Comparison of ENCODE assay signal across 1 cellular context in genomic region chr11:75673977-75674582, GRCh38.
A peak's percentile ranks its signal among the peaks of the same experiment; 100 is the strongest.
TF ChIP-seq lines count a peak whose summit lies in the region.

No MANE protein-coding gene starts in this region.

TF ChIP-seq in HepG2, 621 proteins besides CTCF, POLR2A, EP300 and RAD21:
- no peak for TF ChIP-seq ZNF513 (CRISPR knock-in tag; conservative IDR thresholded peaks at IDR 0.05)
- TF ChIP-seq KDM1A (CRISPR knock-in tag; IDR thresholded peaks at IDR 0.05): no peak
- TF ChIP-seq ZNF556 (CRISPR knock-in tag; IDR thresholded peaks at IDR 0.05; ENCODE audit: borderline replicate concordance): no peak
- TF ChIP-seq MEF2D (CRISPR knock-in tag; IDR thresholded peaks at IDR 0.05): no peak
- TF ChIP-seq PHF20 (CRISPR knock-in tag; IDR thresholded peaks at IDR 0.05): no peak
- TF ChIP-seq SMARCC2 (IDR thresholded peaks at IDR 0.05): no peak
- TF ChIP-seq ATF7-NPFF (CRISPR knock-in tag; IDR thresholded peaks at IDR 0.05; ENCODE audit: low read depth): no peak
- no peak for TF ChIP-seq JUND (CRISPR knock-in tag; IDR thresholded peaks at IDR 0.05)
- TF ChIP-seq ZNF572 (CRISPR knock-in tag; IDR thresholded peaks at IDR 0.05): no peak
- 0 out of 2 replicates have a peak, but pooled peaks have one; percentile 58 for TF ChIP-seq ZNF20 (CRISPR knock-in tag; IDR thresholded peaks at IDR 0.05)
- no peak for TF ChIP-seq FIP1L1 (IDR thresholded peaks at IDR 0.05; ENCODE audit: borderline replicate concordance, insufficient read depth, low read depth, low read length)
- no peak for TF ChIP-seq ZNF841 (CRISPR knock-in tag; IDR thresholded peaks at IDR 0.05; ENCODE audit: borderline replicate concordance)
- no peak for TF ChIP-seq WIZ (CRISPR knock-in tag; IDR thresholded peaks at IDR 0.05)
- TF ChIP-seq E2F1 (CRISPR knock-in tag; IDR thresholded peaks at IDR 0.05): no peak
- TF ChIP-seq ZKSCAN8 (CRISPR knock-in tag; IDR thresholded peaks at IDR 0.05; ENCODE audit: borderline replicate concordance): no peak
- TF ChIP-seq NFYC (CRISPR knock-in tag; IDR thresholded peaks at IDR 0.05): peak; percentile 43
- TF ChIP-seq MBD4 (IDR thresholded peaks at IDR 0.05; ENCODE audit: borderline replicate concordance, low read length): no peak
- no peak for TF ChIP-seq CBX5 (CRISPR knock-in tag; IDR thresholded peaks at IDR 0.05; ENCODE audit: borderline replicate concordance)
